28 cellular contexts compared by ENCODE assay signal in the genomic region with DNA sequence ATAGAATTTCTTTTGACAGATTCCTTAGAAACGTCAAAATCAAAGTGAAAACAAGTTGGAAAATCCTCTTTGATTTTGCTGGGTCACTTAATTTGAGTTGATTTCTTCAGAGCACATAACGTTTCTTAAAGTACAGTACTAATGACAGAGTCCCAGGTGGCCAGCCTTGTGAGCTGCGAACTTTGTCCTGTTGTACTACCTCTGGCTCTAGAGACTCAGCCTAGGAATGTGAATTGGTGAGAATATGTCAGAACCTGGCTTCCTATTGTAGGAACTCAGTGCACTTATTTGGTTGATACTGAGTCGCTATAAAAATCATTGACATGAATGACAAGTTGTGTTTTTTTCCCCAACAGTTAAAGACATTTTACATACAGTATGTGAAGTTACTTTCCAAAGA. TPM values are rescaled to one million over a fixed set of nuclear protein-coding genes. Genes with fewer than 3 reads are reported as not detected.
"Had no signal": no experiment of that assay in that cellular context is flagged by ENCODE, and none has a peak within 500 bp of the region (broad histone marks: within the 10 kb centered on the region; RNA-seq: fewer than 3 reads in every experiment).

No MANE protein-coding gene starts in this region.

- H3K4me3 ChIP-seq: colonic mucosa, esophagus muscularis mucosa, gastroesophageal sphincter, heart right ventricle, left ventricle myocardium inferior, lower lobe of right lung, spleen, suprapubic skin, transverse colon, upper lobe of right lung, vagina had no signal

- H3K4me1 ChIP-seq: colonic mucosa, esophagus muscularis mucosa, foreskin keratinocyte, gastroesophageal sphincter, heart right ventricle, left ventricle myocardium inferior, lower lobe of right lung, spleen, suprapubic skin, transverse colon, upper lobe of right lung, vagina had no signal

- H3K27me3 ChIP-seq: colonic mucosa, esophagus muscularis mucosa, foreskin keratinocyte, gastroesophageal sphincter, suprapubic skin, upper lobe of right lung, vagina had no signal

- H3K27ac ChIP-seq: colonic mucosa, epithelial cell of prostate, esophagus muscularis mucosa, foreskin keratinocyte, gastroesophageal sphincter, heart right ventricle, left ventricle myocardium inferior, lower lobe of right lung, spleen, suprapubic skin, transverse colon, upper lobe of right lung, vagina had no signal

- DNase-seq: colonic mucosa; effector CD8-positive, alpha-beta T cell; endodermal cell; foreskin keratinocyte; glutamatergic neuron; heart right ventricle; hypothalamus; immature natural killer cell; islet precursor cell; kidney glomerular epithelial cell; left colon; left ventricle myocardium inferior; lower lobe of right lung; naive thymus-derived CD8-positive, alpha-beta T cell; nephron progenitor cell; nucleus accumbens; posterior cingulate gyrus; spleen; stimulated activated CD4-positive, alpha-beta T cell treated with anti-CD3 and anti-CD28 coated beads, Interleukin-4, amount 100 ng/mL, for 4 hours; stimulated activated naive B cell treated with anti-CD40 and anti-IgM and Interleukin-4, amounts not matched to agents 10 μg/mL and 1 μg/mL and 100 μg/mL, for 72 hours; transverse colon; upper lobe of right lung had no signal

- H3K36me3 ChIP-seq: colonic mucosa, esophagus muscularis mucosa, gastroesophageal sphincter, heart right ventricle, left ventricle myocardium inferior, lower lobe of right lung, spleen, suprapubic skin, transverse colon, upper lobe of right lung, vagina had no signal

- ATAC-seq: foreskin keratinocyte; gastroesophageal sphincter; heart right ventricle; left colon; lower lobe of right lung; naive thymus-derived CD8-positive, alpha-beta T cell; sciatic nerve; stimulated activated naive B cell treated with anti-CD40 and anti-IgM and Interleukin-4, amounts not matched to agents 10 μg/mL and 1 μg/mL and 100 μg/mL, for 72 hours; upper lobe of right lung had no signal

- H3K9me3 ChIP-seq: colonic mucosa, lower lobe of right lung, suprapubic skin, transverse colon, upper lobe of right lung, vagina had no signal

RNA-seq across cellular contexts. Expression of gene SDK1, which starts 20.2 kb away (rescaled TPM):
- polyA plus RNA-seq: immature natural killer cell had no signal
